Comparison of ENCODE assay signal across 11 cellular contexts in genomic region chr22:32413715-32414114, GRCh38. TPM values are rescaled to one million over a fixed set of nuclear protein-coding genes. Genes with fewer than 3 reads are reported as not detected.
A peak's percentile ranks its signal among the peaks of the same experiment; 100 is the strongest.
DNase-seq lines count a peak whose midpoint lies in the region; ATAC-seq and TF ChIP-seq lines count a peak whose summit lies in the region.
"Had no signal": no experiment of that assay in that cellular context is flagged by ENCODE, and none has a peak within 500 bp of the region (broad histone marks: within the 10 kb centered on the region; RNA-seq: fewer than 3 reads in every experiment).

No MANE protein-coding gene starts in this region.

- TF ChIP-seq CTCF in brain microvascular endothelial cell (IDR thresholded peaks at IDR 0.05; ENCODE audit: low read depth, low read length, missing control alignments) (peak; percentile 56), mesothelial cell of epicardium (IDR thresholded peaks at IDR 0.05; ENCODE audit: unreplicated experiment) (peak; percentile 23), heart right ventricle (IDR thresholded peaks at IDR 0.05) (peak in 3 of 9 donors; percentile 10 to 29 (median 23))

- no peaks in the 10 kb centered on the region for H3K9me3 ChIP-seq in heart right ventricle
- H3K9me3 ChIP-seq: tibial artery had no signal

- H3K27ac Mint-ChIP-seq in mesothelial cell of epicardium, result no peak overlapping the region

- intact Hi-C loops in heart right ventricle (cut with DNase I), result loop anchor here in 6 of 10 donors (2.0 to 10.0 kb wide), 4 partner anchors 59 to 591 kb away; partner anchors contain the start of gene FBXO7 (in 6 of the 6)

- H3K36me3 ChIP-seq in brain microvascular endothelial cell (replicated peaks), result no peaks in the 10 kb centered on the region
- H3K36me3 ChIP-seq in heart right ventricle, result peaks cover 0 to 12% (median under 1%) of the 10 kb centered on the region in 9 donors

- no peak overlapping the region for H3K27ac ChIP-seq in brain microvascular endothelial cell
- no peak overlapping the region for H3K27ac ChIP-seq in heart right ventricle
- H3K27ac ChIP-seq: tibial artery had no signal

- no peaks in the 10 kb centered on the region for H3K9me3 Mint-ChIP-seq in mesothelial cell of epicardium

- no peaks in the 10 kb centered on the region for H3K27me3 ChIP-seq in brain microvascular endothelial cell (replicated peaks)
- H3K27me3 ChIP-seq in heart right ventricle, result peaks cover 0 to 20% (median 6%) of the 10 kb centered on the region in 7 donors

- H3K4me1 ChIP-seq in heart right ventricle, result peaks cover 0 to 31% (median 22%) of the 10 kb centered on the region in 9 donors

- in situ Hi-C loops in G401 (cut with HindIII; ENCODE audit: low sequenced_read_pairs), result no loop called here
- in situ Hi-C loops in brain microvascular endothelial cell (cut with HindIII; ENCODE audit: low pct_ligation_motif_present, low sequenced_read_pairs), result no loop called here

- H3K4me1 Mint-ChIP-seq in mesothelial cell of epicardium, result peaks cover 22% of the 10 kb centered on the region

- no peak overlapping the region for H3K4me3 Mint-ChIP-seq in mesothelial cell of epicardium

- peaks cover 6% of the 10 kb centered on the region for H3K36me3 Mint-ChIP-seq in mesothelial cell of epicardium

- ATAC-seq in HG03175 (IDR thresholded peaks at IDR 0.05; ENCODE audit: unreplicated experiment) (no peak), heart right ventricle (no peak)

- DNase-seq in G401 (ENCODE audit: low spot score), result peak; percentile 8
- DNase-seq in Jurkat, Clone E6-1 (ENCODE audit: low read depth, low spot score), result peak; percentile 20
- DNase-seq in brain microvascular endothelial cell, result peak; percentile 12
- no peak for DNase-seq in mesothelial cell of epicardium (ENCODE audit: low spot score in 2 of 2, unreplicated experiment in 2 of 2)
- DNase-seq in NCI-H345 (lab: John Stamatoyannopoulos, UW), result no peak
- no peak for DNase-seq in heart right ventricle
- DNase-seq: NCI-H1048, tibial artery had no signal

- 88 to 91% methylated on average over 2 of the region's 2 CpGs for WGBS in heart right ventricle, 2 donors

- H3K27me3 Mint-ChIP-seq in mesothelial cell of epicardium (ENCODE audit: low read depth), result peaks cover 20% of the 10 kb centered on the region

- no peak overlapping the region for H3K4me3 ChIP-seq in Jurkat, Clone E6-1 (ENCODE audit: low read length)
- H3K4me3 ChIP-seq in brain microvascular endothelial cell (ENCODE audit: low read depth, low read length) (no peak overlapping the region), heart right ventricle (no peak overlapping the region)
- H3K4me3 ChIP-seq: tibial artery had no signal

RNA-seq across cellular contexts. Expression of gene RTCB, which starts 1.7 kb away (rescaled TPM):
- total RNA-seq in G401 (2014; rRNA removed; shearing (Covaris generic)), result 181 and 217 TPM in 2 replicates
- 136 TPM for polyA plus RNA-seq in Jurkat, Clone E6-1 (2012; ENCODE audit: insufficient read depth, insufficient read length)
- total RNA-seq in mesothelial cell of epicardium (72.0 to 74.7 TPM (median 73.5 TPM) in 3 replicates), heart right ventricle (10 to 100 TPM; 41.1 to 51.1 (median 47.0) TPM)
- 10 to 100 TPM; 15.6 to 75.3 TPM for polyA plus RNA-seq in heart right ventricle

RNA-seq across cellular contexts. Expression of gene BPIFC, which starts 50.5 kb away (rescaled TPM):
- total RNA-seq in G401 (2014; rRNA removed; shearing (Covaris generic)), result not detected in 2 replicates
- not detected for polyA plus RNA-seq in Jurkat, Clone E6-1 (2012; ENCODE audit: insufficient read depth, insufficient read length)
- total RNA-seq in mesothelial cell of epicardium (not detected in 3 replicates), heart right ventricle (not detected)
- polyA plus RNA-seq in heart right ventricle, result not detected
- total RNA-seq: skeletal muscle tissue had no signal

RNA-seq across cellular contexts. Expression of gene RFPL3, which starts 56.0 kb away (rescaled TPM):
- not detected in 2 replicates for total RNA-seq in G401 (2014; rRNA removed; shearing (Covaris generic))
- not detected for polyA plus RNA-seq in Jurkat, Clone E6-1 (2012; ENCODE audit: insufficient read depth, insufficient read length)
- total RNA-seq in mesothelial cell of epicardium (not detected in 3 replicates), heart right ventricle (not detected)
- polyA plus RNA-seq in heart right ventricle, result not detected
- total RNA-seq: skeletal muscle tissue had no signal
- polyA plus RNA-seq: esophagus had no signal

Comparison
In these comparisons a context has a peak if more than half of its experiments do, and no peak if none do; other contexts are left out.
1. DNase-seq: peak in G401 (single experiment), Jurkat, Clone E6-1 (single experiment) and brain microvascular endothelial cell (single experiment); none in mesothelial cell of epicardium (0 of 2), NCI-H345 (single experiment) and heart right ventricle (0 of 2).